ENCODE assay signal across 19 cellular contexts in genomic region chr6:41422156-41422555, GRCh38.
"Had no signal": no experiment of that assay in that cellular context is flagged by ENCODE, and none has a peak within 500 bp of the region (broad histone marks: within the 10 kb centered on the region; RNA-seq: fewer than 3 reads in every experiment).

No MANE protein-coding gene starts in this region.

- H3K27ac Mint-ChIP-seq: activated CD4-positive, alpha-beta memory T cell treated with anti-CD3 and anti-CD28 coated beads, Interleukin-2, amount 10 ng/mL, durations not matched to agents 7 days and 5 days; activated CD4-positive, alpha-beta T cell treated with anti-CD3 and anti-CD28 coated beads for 36 hours; activated naive CD4-positive, alpha-beta T cell treated with anti-CD3 and anti-CD28 coated beads, Interleukin-2, amount 10 ng/mL, durations not matched to agents 7 days and 5 days; activated T-cell treated with anti-CD3 and anti-CD28 coated beads, Interleukin-2, amount 50 U/mL, for 24 hours; dendritic cell treated with granulocyte-macrophage colony-stimulating factor and Interleukin-4, amounts not matched to agents 40 ng/mL and 50 ng/mL, for 4 days; effector memory CD8-positive, alpha-beta T cell; stimulated activated naive B cell treated with anti-CD40 and anti-IgM and Interleukin-4, amounts not matched to agents 10 μg/mL and 1 μg/mL and 100 μg/mL, for 72 hours had no signal

- H3K9me3 Mint-ChIP-seq: activated CD4-positive, alpha-beta memory T cell treated with anti-CD3 and anti-CD28 coated beads, Interleukin-2, amount 10 ng/mL, durations not matched to agents 7 days and 5 days; activated T-cell treated with anti-CD3 and anti-CD28 coated beads, Interleukin-2, amount 50 U/mL, for 24 hours; dendritic cell treated with granulocyte-macrophage colony-stimulating factor and Interleukin-4, amounts not matched to agents 40 ng/mL and 50 ng/mL, for 4 days; effector memory CD8-positive, alpha-beta T cell had no signal

- H3K4me3 Mint-ChIP-seq: activated CD4-positive, alpha-beta memory T cell treated with anti-CD3 and anti-CD28 coated beads, Interleukin-2, amount 10 ng/mL, durations not matched to agents 7 days and 5 days; activated CD4-positive, alpha-beta T cell treated with anti-CD3 and anti-CD28 coated beads for 36 hours; activated naive CD4-positive, alpha-beta T cell treated with anti-CD3 and anti-CD28 coated beads, Interleukin-2, amount 10 ng/mL, durations not matched to agents 7 days and 5 days; activated T-cell treated with anti-CD3 and anti-CD28 coated beads, Interleukin-2, amount 50 U/mL, for 24 hours; dendritic cell treated with granulocyte-macrophage colony-stimulating factor and Interleukin-4, amounts not matched to agents 40 ng/mL and 50 ng/mL, for 4 days; effector memory CD8-positive, alpha-beta T cell; stimulated activated naive B cell treated with anti-CD40 and anti-IgM and Interleukin-4, amounts not matched to agents 10 μg/mL and 1 μg/mL and 100 μg/mL, for 72 hours had no signal

- H3K27ac ChIP-seq: ascending aorta, breast epithelium, foreskin keratinocyte, prostate gland, skin epidermis, tibial artery, VCaP had no signal

- H3K9me3 ChIP-seq: prostate gland had no signal

- H3K27me3 ChIP-seq: ascending aorta, breast epithelium, tibial artery had no signal

- ATAC-seq: activated CD4-positive, alpha-beta T cell treated with anti-CD3 and anti-CD28 coated beads for 36 hours; effector memory CD8-positive, alpha-beta T cell; foreskin keratinocyte; right cardiac atrium; stimulated activated naive B cell treated with anti-CD40 and anti-IgM and Interleukin-4, amounts not matched to agents 10 μg/mL and 1 μg/mL and 100 μg/mL, for 72 hours had no signal

- H3K36me3 ChIP-seq: ascending aorta, breast epithelium, prostate gland, tibial artery had no signal

- H3K4me1 Mint-ChIP-seq: activated CD4-positive, alpha-beta memory T cell treated with anti-CD3 and anti-CD28 coated beads, Interleukin-2, amount 10 ng/mL, durations not matched to agents 7 days and 5 days; activated naive CD4-positive, alpha-beta T cell treated with anti-CD3 and anti-CD28 coated beads, Interleukin-2, amount 10 ng/mL, durations not matched to agents 7 days and 5 days had no signal

- H3K4me1 ChIP-seq: breast epithelium, foreskin keratinocyte had no signal

- DNase-seq: activated CD4-positive, alpha-beta memory T cell treated with anti-CD3 and anti-CD28 coated beads, Interleukin-2, amount 10 ng/mL, durations not matched to agents 7 days and 5 days; activated CD4-positive, alpha-beta T cell treated with anti-CD3 and anti-CD28 coated beads for 36 hours; activated naive CD4-positive, alpha-beta T cell treated with anti-CD3 and anti-CD28 coated beads, Interleukin-2, amount 10 ng/mL, durations not matched to agents 7 days and 5 days; activated T-cell treated with anti-CD3 and anti-CD28 coated beads, Interleukin-2, amount 50 U/mL, for 24 hours; effector memory CD8-positive, alpha-beta T cell; foreskin keratinocyte; glutamatergic neuron; right cardiac atrium; stimulated activated CD4-positive, alpha-beta T cell treated with anti-CD3 and anti-CD28 coated beads, Interleukin-15, amount 100 ng/mL, for 24 hours; stimulated activated CD4-positive, alpha-beta T cell treated with anti-CD3 and anti-CD28 coated beads, Interleukin-4, amount 100 ng/mL, for 1 hour; stimulated activated naive B cell treated with anti-CD40 and anti-IgM and Interleukin-4, amounts not matched to agents 10 μg/mL and 1 μg/mL and 100 μg/mL, for 72 hours; tibial artery had no signal

- FAIRE-seq: urothelium cell line had no signal

- H3K4me3 ChIP-seq: ascending aorta, breast epithelium, prostate gland, skin epidermis, tibial artery had no signal
